In the genomic region with DNA sequence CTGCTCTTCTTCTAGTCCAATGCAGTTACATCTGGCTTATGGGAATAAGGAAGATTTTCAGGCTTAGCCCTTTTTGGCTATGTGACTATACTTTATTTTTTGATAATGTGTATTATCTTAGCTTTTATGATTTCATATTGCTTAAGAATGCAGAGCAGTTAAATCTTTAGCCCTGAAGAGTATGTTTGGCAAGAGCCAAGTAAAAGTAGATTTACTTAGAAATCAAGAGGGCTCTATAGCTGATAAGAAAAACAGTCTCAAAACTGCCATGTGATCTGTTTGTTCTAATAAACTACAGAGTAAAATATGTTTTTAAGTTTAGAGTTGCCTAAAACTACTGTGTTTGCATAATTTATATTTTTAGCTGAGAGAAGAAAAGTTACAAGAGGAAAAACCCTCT, we compare ENCODE assay signal across 27 cellular contexts.
"Had no signal": no experiment of that assay in that cellular context is flagged by ENCODE, and none has a peak within 500 bp of the region (broad histone marks: within the 10 kb centered on the region; RNA-seq: fewer than 3 reads in every experiment).

No MANE protein-coding gene starts in this region.

- H3K27ac Mint-ChIP-seq: memory B cell; natural killer cell treated with Interleukin-12 subunit alpha and Interleukin-12 subunit beta and Interleukin-15 and Interleukin-18, amount 100 ng/mL, for 72 hours; neural progenitor cell; progenitor cell of endocrine pancreas had no signal

- H3K27ac ChIP-seq: coronary artery, esophagus squamous epithelium, hepatocyte, left ventricle myocardium inferior, neural progenitor cell, parathyroid adenoma, right lobe of liver, stomach, thyroid gland had no signal

- ATAC-seq: effector memory CD8-positive, alpha-beta T cell; gastrocnemius medialis; mucosa of descending colon; natural killer cell treated with Interleukin-12 subunit alpha and Interleukin-12 subunit beta and Interleukin-15 and Interleukin-18, amount 100 ng/mL, for 72 hours; right lobe of liver had no signal

- H3K27me3 ChIP-seq: esophagus squamous epithelium, gastrocnemius medialis, hepatocyte, neural progenitor cell, right lobe of liver, stomach, thyroid gland had no signal

- H3K4me3 ChIP-seq: coronary artery, esophagus squamous epithelium, gastrocnemius medialis, hepatocyte, left ventricle myocardium inferior, lung, mucosa of descending colon, neural progenitor cell, right lobe of liver, stomach, thyroid gland had no signal

- H3K9me3 Mint-ChIP-seq: effector memory CD8-positive, alpha-beta T cell; memory B cell; naive B cell; natural killer cell treated with Interleukin-12 subunit alpha and Interleukin-12 subunit beta and Interleukin-15 and Interleukin-18, amount 100 ng/mL, for 72 hours; neural progenitor cell had no signal

- H3K9me3 ChIP-seq: esophagus squamous epithelium, gastrocnemius medialis, left ventricle myocardium inferior, mucosa of descending colon, right lobe of liver, stomach, thyroid gland had no signal

- H3K4me1 ChIP-seq: neural progenitor cell, parathyroid adenoma, right lobe of liver had no signal

- H3K4me3 Mint-ChIP-seq: effector memory CD8-positive, alpha-beta T cell; memory B cell; naive B cell; natural killer cell treated with Interleukin-12 subunit alpha and Interleukin-12 subunit beta and Interleukin-15 and Interleukin-18, amount 100 ng/mL, for 72 hours; neural progenitor cell had no signal

- H3K4me1 Mint-ChIP-seq: memory B cell, neural progenitor cell had no signal

- DNase-seq: dermis blood vessel endothelial cell; effector memory CD8-positive, alpha-beta T cell; erythroblast; esophagus squamous epithelium; foreskin fibroblast; gastrocnemius medialis; head of caudate nucleus; kidney; left ventricle myocardium inferior; mucosa of descending colon; naive B cell; right lobe of liver; small intestine; stimulated activated CD4-positive, alpha-beta T cell treated with anti-CD3 and anti-CD28 coated beads, Interleukin-15, amount 100 ng/mL, for 24 hours; stimulated activated CD4-positive, alpha-beta T cell treated with anti-CD3 and anti-CD28 coated beads, Interleukin-2, amount 100 ng/mL, for 48 hours; stimulated activated naive CD4-positive, alpha-beta T cell treated with Interleukin-2 at 50 U/mL for 16 hours; stomach; thyroid gland; trophoblast cell had no signal

- H3K36me3 ChIP-seq: gastrocnemius medialis, neural progenitor cell, right lobe of liver, thyroid gland had no signal
